12 cellular contexts compared by ENCODE assay signal in the genomic region with DNA sequence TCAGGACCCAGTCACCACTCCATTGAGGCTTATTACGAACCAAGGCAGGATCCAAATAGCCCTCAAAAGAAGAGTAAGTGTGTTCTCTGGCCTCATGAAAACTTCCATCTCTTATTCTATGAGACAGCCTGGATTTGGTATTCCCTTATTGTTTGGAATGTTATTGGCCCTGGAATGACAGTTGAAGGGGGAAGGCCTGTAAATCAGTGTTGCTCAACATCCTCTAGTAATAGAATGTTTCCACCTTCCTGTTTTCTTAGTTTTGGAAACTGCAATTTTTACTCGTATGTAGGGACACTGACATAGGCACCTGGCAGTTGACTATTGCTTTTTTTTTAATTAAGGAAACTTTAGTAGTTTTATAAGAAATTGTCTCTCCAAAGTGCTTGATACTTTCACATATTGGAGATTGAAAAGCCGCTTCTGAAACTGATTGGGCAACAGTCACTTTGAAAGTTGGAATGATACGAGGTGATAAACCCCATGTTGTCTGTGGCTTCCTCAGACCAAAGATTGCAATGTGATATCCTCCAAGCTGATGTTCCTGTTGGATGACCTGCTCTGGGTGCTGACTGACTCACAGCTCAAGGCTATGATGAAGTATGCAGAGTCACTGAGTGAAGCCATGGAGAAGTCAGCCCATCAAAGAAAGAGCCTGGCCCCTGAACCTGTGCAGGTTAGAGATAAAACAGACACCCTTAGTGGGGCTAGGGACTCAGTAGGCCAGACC. TPM values are rescaled to one million over a fixed set of nuclear protein-coding genes. Genes with fewer than 3 reads are reported as not detected.
DNase-seq lines count a peak whose midpoint lies in the region; ATAC-seq and TF ChIP-seq lines count a peak whose summit lies in the region.
"Had no signal": no experiment of that assay in that cellular context is flagged by ENCODE, and none has a peak within 500 bp of the region (broad histone marks: within the 10 kb centered on the region; RNA-seq: fewer than 3 reads in every experiment).

No MANE protein-coding gene starts in this region.

- no peak overlapping the region for H3K27ac Mint-ChIP-seq in naive thymus-derived CD4-positive, alpha-beta T cell
- H3K27ac Mint-ChIP-seq: activated CD8-positive, alpha-beta T cell treated with anti-CD3 and anti-CD28 coated beads for 36 hours had no signal

- no peaks in the 10 kb centered on the region for H3K27me3 Mint-ChIP-seq in naive thymus-derived CD4-positive, alpha-beta T cell
- H3K27me3 Mint-ChIP-seq: activated CD8-positive, alpha-beta T cell treated with anti-CD3 and anti-CD28 coated beads for 36 hours had no signal

- peak; percentile 72 for ATAC-seq in naive thymus-derived CD4-positive, alpha-beta T cell
- no peak for ATAC-seq in HG03280 (IDR thresholded peaks at IDR 0.05; ENCODE audit: unreplicated experiment)
- ATAC-seq: activated CD8-positive, alpha-beta T cell treated with anti-CD3 and anti-CD28 coated beads for 36 hours; left colon had no signal

- TF ChIP-seq POLR2A in testis (IDR thresholded peaks at IDR 0.05): no peak

- H3K27me3 ChIP-seq in naive thymus-derived CD4-positive, alpha-beta T cell (ENCODE audit: control insufficient read depth in 2 of 2, insufficient read depth in 2 of 2, low read length in 2 of 2): no peaks in the 10 kb centered on the region
- H3K27me3 ChIP-seq in testis: no peaks in the 10 kb centered on the region

- no peaks in the 10 kb centered on the region for H3K4me1 ChIP-seq in naive thymus-derived CD4-positive, alpha-beta T cell (ENCODE audit: control insufficient read depth in 2 of 2, insufficient read depth in 2 of 2, low read length in 2 of 2)
- H3K4me1 ChIP-seq in testis: no peaks in the 10 kb centered on the region

- no peaks in the 10 kb centered on the region for H3K9me3 ChIP-seq in naive thymus-derived CD4-positive, alpha-beta T cell (ENCODE audit: control insufficient read depth in 2 of 3, low read length in 3 of 3)
- H3K9me3 ChIP-seq in testis: no peaks in the 10 kb centered on the region

- TF ChIP-seq CTCF in choroid plexus epithelial cell (conservative IDR thresholded peaks at IDR 0.05; ENCODE audit: low read depth, low read length): no peak
- TF ChIP-seq CTCF in testis (IDR thresholded peaks at IDR 0.05): no peak

- intact Hi-C loops in naive thymus-derived CD4-positive, alpha-beta T cell (cut with micrococcal nuclease): no loop called here
- intact Hi-C loops in testis (cut with DNase I; ENCODE audit: low total_unique reads): no loop called here

- DNase-seq in EL (peak; percentile 73), NOMO-1 (lab: John Stamatoyannopoulos, UW; ENCODE audit: unreplicated experiment in 2 of 2) (peak; percentile 21 to 79), choroid plexus epithelial cell (ENCODE audit: low read depth) (peak; percentile 66), nucleus accumbens (lab: John Stamatoyannopoulos, UW) (no peak), testis (no peak)
- no peak for DNase-seq in naive thymus-derived CD4-positive, alpha-beta T cell
- DNase-seq in activated CD8-positive, alpha-beta memory T cell treated with anti-CD3 and anti-CD28 coated beads for 24 hours: no peak
- DNase-seq: activated CD8-positive, alpha-beta T cell treated with anti-CD3 and anti-CD28 coated beads for 36 hours; Calu3; left colon; NCI-H2171 had no signal

- POLR2A ChIA-PET in naive thymus-derived CD4-positive, alpha-beta T cell (lab: Charles Lee): interaction anchor here (0.6 kb wide), 1 partner anchor 66 kb away, joined by 3 read pairs; no protein-coding TSS in a partner anchor

- H3K9me3 Mint-ChIP-seq in naive thymus-derived CD4-positive, alpha-beta T cell: no peaks in the 10 kb centered on the region
- H3K9me3 Mint-ChIP-seq: activated CD8-positive, alpha-beta T cell treated with anti-CD3 and anti-CD28 coated beads for 36 hours had no signal

- H3K4me3 ChIP-seq in choroid plexus epithelial cell (ENCODE audit: low read depth, low read length): no peak overlapping the region
- no peak overlapping the region for H3K4me3 ChIP-seq in naive thymus-derived CD4-positive, alpha-beta T cell (ENCODE audit: low read length)
- no peak overlapping the region for H3K4me3 ChIP-seq in testis

- CTCF ChIA-PET in naive thymus-derived CD4-positive, alpha-beta T cell (lab: Charles Lee): no interaction called here

- H3K36me3 Mint-ChIP-seq in naive thymus-derived CD4-positive, alpha-beta T cell: peaks cover 11 to 60% (median 18%) of the 10 kb centered on the region in 5 donors

- peaks cover 0 to 11% (median 6%) of the 10 kb centered on the region in 7 donors for H3K4me1 Mint-ChIP-seq in naive thymus-derived CD4-positive, alpha-beta T cell

- H3K27ac ChIP-seq in naive thymus-derived CD4-positive, alpha-beta T cell (ENCODE audit: low read depth, low read length): no peak overlapping the region
- H3K27ac ChIP-seq in testis: no peak overlapping the region

- WGBS in testis, 2 donors: 91 to 94% methylated on average over 4 of the region's 4 CpGs

- peaks cover 0 to 35% (median 4%) of the 10 kb centered on the region in 3 experiments for H3K36me3 ChIP-seq in naive thymus-derived CD4-positive, alpha-beta T cell (ENCODE audit: control insufficient read depth in 2 of 3, insufficient read depth in 3 of 3, low read length in 3 of 3)
- H3K36me3 ChIP-seq in testis (ENCODE audit: low read depth, missing control alignments): no peaks in the 10 kb centered on the region

- no peak overlapping the region for H3K4me3 Mint-ChIP-seq in naive thymus-derived CD4-positive, alpha-beta T cell
- H3K4me3 Mint-ChIP-seq: activated CD8-positive, alpha-beta T cell treated with anti-CD3 and anti-CD28 coated beads for 36 hours had no signal

RNA-seq across cellular contexts. Expression of a gene that starts 43.1 kb away (rescaled TPM):
- 10 to 100 TPM; 10.7 to 12.9 (median 11.9) TPM for total RNA-seq in naive thymus-derived CD4-positive, alpha-beta T cell
- polyA plus RNA-seq in naive thymus-derived CD4-positive, alpha-beta T cell: 1 to 10 TPM in 1 of 2 donors, under 1 TPM in 1; 0.72 to 1.2 TPM
- total RNA-seq in testis: 10 to 100 TPM; 37.0 to 44.1 TPM
- polyA plus RNA-seq in testis (ENCODE audit: insufficient read depth, low read depth, low replicate concordance): 34.6 TPM

RNA-seq across cellular contexts. Expression of a gene that starts 52.9 kb away (rescaled TPM):
- total RNA-seq in naive thymus-derived CD4-positive, alpha-beta T cell: 10 to 100 TPM; 25.4 to 35.1 (median 29.4) TPM
- 10 to 100 TPM; 17.3 to 18.4 TPM for polyA plus RNA-seq in naive thymus-derived CD4-positive, alpha-beta T cell
- 10 to 100 TPM; 65.9 to 69.7 TPM for total RNA-seq in testis
- 52.2 TPM for polyA plus RNA-seq in testis (ENCODE audit: insufficient read depth, low read depth, low replicate concordance)

RNA-seq across cellular contexts. Expression of a gene that starts 54.1 kb away (rescaled TPM):
- total RNA-seq in naive thymus-derived CD4-positive, alpha-beta T cell: 10 to 100 TPM in 3 of 5 experiments, 1 to 10 TPM in 2; 7.3 to 14.8 (median 11.8) TPM
- 1 to 10 TPM; 2.1 to 5.3 TPM for polyA plus RNA-seq in naive thymus-derived CD4-positive, alpha-beta T cell
- 10 to 100 TPM; 95.9 to 96.9 TPM for total RNA-seq in testis
- polyA plus RNA-seq in testis (ENCODE audit: insufficient read depth, low read depth, low replicate concordance): 44.2 TPM

Comparison
In these comparisons a context has a peak if more than half of its experiments do, and no peak if none do; other contexts are left out.
1. DNase-seq: peak in EL (single experiment), NOMO-1 (2 of 2) and choroid plexus epithelial cell (single experiment); none in naive thymus-derived CD4-positive, alpha-beta T cell (0 of 9), nucleus accumbens (0 of 56), activated CD8-positive, alpha-beta memory T cell treated with anti-CD3 and anti-CD28 coated beads for 24 hours (single experiment) and testis (single experiment).
2. RNA of a gene that starts 54.1 kb away (total RNA-seq): 95.9 to 96.9 TPM in testis; 7.3 to 14.8 TPM in naive thymus-derived CD4-positive, alpha-beta T cell; every median in the first group is over 4 times any median in the second.